20 cellular contexts compared by ENCODE assay signal in genomic region chr22:49538006-49538405, GRCh38.
A peak's percentile ranks its signal among the peaks of the same experiment; 100 is the strongest.
DNase-seq lines count a peak whose midpoint lies in the region; FAIRE-seq and TF ChIP-seq lines count a peak whose summit lies in the region.
"Had no signal": no experiment of that assay in that cellular context is flagged by ENCODE, and none has a peak within 500 bp of the region (broad histone marks: within the 10 kb centered on the region; RNA-seq: fewer than 3 reads in every experiment).

No MANE protein-coding gene starts in this region.

- no peaks in the 10 kb centered on the region for H3K36me3 Mint-ChIP-seq in H9 (ENCODE audit: insufficient read depth in 1 of 3, low read depth in 3 of 3)

- H2BK120ac ChIP-seq in H9 (ENCODE audit: low read depth, low read length, poor library complexity, severe bottlenecking) = no peak overlapping the region
- no peak overlapping the region for H2BK120ac ChIP-seq in H1 (replicated peaks; ENCODE audit: low read depth, low read length)

- H3T11ph ChIP-seq in H9 (ENCODE audit: low read length) = no peak overlapping the region

- DNase-seq in activated effector memory CD4-positive, alpha-beta T cell treated with anti-CD3 and anti-CD28 coated beads, Interleukin-2, amount 50 U/mL, for 16 hours = peak; percentile 17
- no peak for DNase-seq in activated effector memory CD4-positive, alpha-beta T cell treated with Interleukin-2 at 50 U/mL for 16 hours
- DNase-seq in H9 = peak; percentile 15
- DNase-seq in H1 (ENCODE audit: low read depth in 1 of 2, low spot score in 2 of 2) = no peak
- DNase-seq in tibial artery = peak; percentile 5 to 6
- DNase-seq in effector CD8-positive, alpha-beta T cell (lab: John Stamatoyannopoulos, UW) = no peak
- DNase-seq in prostate gland (ENCODE audit: low spot score) = no peak
- DNase-seq in vagina (ENCODE audit: extremely low spot score in 2 of 2) = no peak
- DNase-seq: 8988T; CD4-positive, alpha-beta memory T cell; DMS153; DMS79; GDM1; GOT3 had no signal

- H3K79me2 ChIP-seq in H9 (ENCODE audit: insufficient read depth, low read length) (no peaks in the 10 kb centered on the region), H1 (ENCODE audit: control insufficient read depth in 1 of 2, insufficient read depth in 2 of 2, low read length in 2 of 2) (no peaks in the 10 kb centered on the region)

- FAIRE-seq in H1 (lab: Jason Lieb, UNC) = no peak
- FAIRE-seq: GM12892, GM18507 had no signal

- CTCF ChIA-PET in H1 (lab: Charles Lee; ENCODE audit: partially characterized antibody) = interaction anchor here (1.6 kb wide), 1 partner anchor 12 kb away, joined by 5 read pairs; no protein-coding TSS in a partner anchor

- no peak overlapping the region for H4K5ac ChIP-seq in H9 (ENCODE audit: insufficient read length, low read depth, low read length)
- no peak overlapping the region for H4K5ac ChIP-seq in H1 (ENCODE audit: insufficient read length, low read depth, low read length)

- H3K9me3 ChIP-seq in H9 (ENCODE audit: control insufficient read depth, low read depth, low read length) (no peaks in the 10 kb centered on the region), H1 (ENCODE audit: insufficient read depth in 2 of 2, low read depth in 1 of 2, low read length in 1 of 2) (no peaks in the 10 kb centered on the region), tibial artery (no peaks in the 10 kb centered on the region), prostate gland (no peaks in the 10 kb centered on the region), vagina (no peaks in the 10 kb centered on the region)
- H3K9me3 ChIP-seq: BLaER1, HAP-1 had no signal

- H2BK12ac ChIP-seq in H9 (ENCODE audit: insufficient read length, low read depth, low read length) (no peak overlapping the region), H1 (ENCODE audit: low read depth, low read length) (peak overlapping the region; percentile 87; the same call in 1 of the 2 replicates)

- H2BK15ac ChIP-seq in H9 (ENCODE audit: low read depth, low read length) (no peak overlapping the region), H1 (ENCODE audit: low read length) (no peak overlapping the region)

- no peaks in the 10 kb centered on the region; the same call in 1 of the 2 replicates for H3K27me3 Mint-ChIP-seq in H9 (ENCODE audit: low read depth)
- H3K27me3 Mint-ChIP-seq: CD4-positive, alpha-beta memory T cell had no signal

- intact Hi-C loops in tibial artery (cut with DNase I; ENCODE audit: low total_unique reads) = no loop called here
- intact Hi-C loops in prostate gland (cut with DNase I) = no loop called here
- intact Hi-C loops in vagina (cut with DNase I) = no loop called here

- no peak for TF ChIP-seq EP300 in H1 (IDR thresholded peaks at IDR 0.05; ENCODE audit: borderline replicate concordance in 1 of 2, low read depth in 2 of 2, low read length in 2 of 2)

- H3K9ac ChIP-seq in H9 (ENCODE audit: extremely low read depth, insufficient read length, low read length) (no peak overlapping the region), H1 (replicated peaks in 1 of 4; ENCODE audit: extremely low read depth in 1 of 4, low read depth in 3 of 4, low read length in 3 of 4) (no peak overlapping the region)
- H3K9ac ChIP-seq: BLaER1 had no signal

- H3K4me2 ChIP-seq in H9 (ENCODE audit: insufficient read depth, insufficient read length, low read length) (no peak overlapping the region), H1 (ENCODE audit: insufficient read depth in 1 of 2, low read depth in 2 of 2, low read length in 2 of 2) (no peak overlapping the region)
- H3K4me2 ChIP-seq: BLaER1 had no signal

- H3K36me3 ChIP-seq in H1 (ENCODE audit: control insufficient read depth in 2 of 4, insufficient read depth in 4 of 4, low read length in 3 of 4) (no peaks in the 10 kb centered on the region), tibial artery (no peaks in the 10 kb centered on the region), prostate gland (no peaks in the 10 kb centered on the region), vagina (no peaks in the 10 kb centered on the region)
- H3K36me3 ChIP-seq: BLaER1, HAP-1 had no signal

- H3K4me1 ChIP-seq in H9 (ENCODE audit: insufficient read depth, low read length) = peaks cover 8% of the 10 kb centered on the region; the same call in 1 of the 2 replicates
- peaks cover 7 to 28% (median 13%) of the 10 kb centered on the region in 4 experiments for H3K4me1 ChIP-seq in H1 (replicated peaks in 1 of 4; ENCODE audit: control insufficient read depth in 3 of 4, insufficient read depth in 4 of 4, low read length in 3 of 4)
- no peaks in the 10 kb centered on the region for H3K4me1 ChIP-seq in tibial artery
- no peaks in the 10 kb centered on the region for H3K4me1 ChIP-seq in prostate gland (replicated peaks)
- H3K4me1 ChIP-seq in vagina = no peaks in the 10 kb centered on the region
- H3K4me1 ChIP-seq: HAP-1 had no signal

- H4K20me1 ChIP-seq in H9 (ENCODE audit: control insufficient read depth, insufficient read depth, insufficient read length) = no peaks in the 10 kb centered on the region
- no peaks in the 10 kb centered on the region for H4K20me1 ChIP-seq in H1 (replicated peaks in 1 of 2; ENCODE audit: control insufficient read depth in 1 of 2, insufficient read depth in 2 of 2, low read length in 2 of 2)

- peak overlapping the region; percentile 13 to 89 (median 65); a peak in 5 of 7 replicates for H3K27ac Mint-ChIP-seq in H9
- H3K27ac Mint-ChIP-seq: CD14-positive monocyte; CD4-positive, alpha-beta memory T cell had no signal

- H2AK5ac ChIP-seq in H9 (ENCODE audit: insufficient read length, low read length) (no peak overlapping the region), H1 (ENCODE audit: low read depth, low read length) (no peak overlapping the region)

- no peaks in the 10 kb centered on the region; the same call in 1 of the 2 replicates for H3K27me3 ChIP-seq in H9 (ENCODE audit: insufficient read depth, low read length)
- H3K27me3 ChIP-seq in H1 (replicated peaks in 1 of 4; ENCODE audit: control insufficient read depth in 3 of 4, extremely low read depth in 1 of 4, insufficient read depth in 3 of 4, low read length in 3 of 4) = no peaks in the 10 kb centered on the region
- H3K27me3 ChIP-seq in tibial artery = peaks cover 0 to 21% of the 10 kb centered on the region in 2 donors
- H3K27me3 ChIP-seq in prostate gland (replicated peaks; ENCODE audit: insufficient read depth) = no peaks in the 10 kb centered on the region
- H3K27me3 ChIP-seq in vagina = no peaks in the 10 kb centered on the region

- WGBS in H9 (ENCODE audit: extremely low coverage, insufficient read length, low lambda C conversion rate) = no CpG with 5 or more reads among the region's 6 CpGs
- WGBS in H1 (ENCODE audit: extremely low coverage in 1 of 2, insufficient coverage in 1 of 2, insufficient read length in 1 of 2, insufficient replicate concordance in 2 of 2, low coverage in 1 of 2, low lambda C conversion rate in 2 of 2, missing lambda C conversion rate in 1 of 2), 2 experiments = 83% methylated on average over 6 of the region's 6 CpGs; no CpG with 5 or more reads in 1 of the 2 experiments
- 85% methylated on average over 6 of the region's 6 CpGs for WGBS in prostate gland

- H3K18ac ChIP-seq in H9 (ENCODE audit: insufficient read length, low read depth, low read length) = no peak overlapping the region
- peak overlapping the region; percentile 89; the same call in 1 of the 2 replicates for H3K18ac ChIP-seq in H1 (ENCODE audit: extremely low read depth, low read length)

- peak overlapping the region in 1 of 2 experiments; percentile 24; a peak in 1 of 5 replicates for H3K4me3 Mint-ChIP-seq in H9
- H3K4me3 Mint-ChIP-seq: CD14-positive monocyte; CD4-positive, alpha-beta memory T cell had no signal

- no peak overlapping the region for H3K4me3 ChIP-seq in H1 (ENCODE audit: extremely low read depth in 1 of 4, insufficient read depth in 2 of 4, low read depth in 3 of 4, low read length in 4 of 4)
- no peak overlapping the region for H3K4me3 ChIP-seq in tibial artery
- H3K4me3 ChIP-seq in prostate gland = no peak overlapping the region
- H3K4me3 ChIP-seq in vagina = no peak overlapping the region
- H3K4me3 ChIP-seq: BLaER1, HAP-1 had no signal

- H2BK5ac ChIP-seq in H9 (ENCODE audit: insufficient read length, low read length) = no peak overlapping the region
- peak overlapping the region; percentile 66; the same call in 1 of the 2 replicates for H2BK5ac ChIP-seq in H1 (ENCODE audit: low read depth, low read length)

- no peak overlapping the region for H3K14ac ChIP-seq in H9 (ENCODE audit: insufficient read depth, low read length)
- H3K14ac ChIP-seq in H1 (ENCODE audit: insufficient read length) = no peak overlapping the region

- peak in 1 of 2 experiments; percentile 28; a peak in 1 of 4 replicates for TF ChIP-seq RAD21 in H1 (IDR thresholded peaks at IDR 0.05 in 1 of 2, conservative IDR thresholded peaks at IDR 0.05 in 1 of 2; ENCODE audit: low read depth in 2 of 2, low read length in 2 of 2)

- no peak overlapping the region for H2AFZ ChIP-seq in H9 (ENCODE audit: low read length)
- no peak overlapping the region for H2AFZ ChIP-seq in H1 (ENCODE audit: low read length)

- POLR2A ChIA-PET in H1 (lab: Charles Lee; ENCODE audit: partially characterized antibody) = interaction anchor here (1.7 to 2.0 kb wide), 2 partner anchors 19 to 22 kb away, joined by 5 to 6 read pairs; no protein-coding TSS in a partner anchor

- H3K56ac ChIP-seq in H9 (ENCODE audit: insufficient read length, low read depth, low read length) = no peak overlapping the region
- H3K56ac ChIP-seq in H1 (replicated peaks; ENCODE audit: insufficient read length, low read depth, low read length) = no peak overlapping the region

- no peaks in the 10 kb centered on the region for H3K9me3 Mint-ChIP-seq in H9
- H3K9me3 Mint-ChIP-seq: CD4-positive, alpha-beta memory T cell had no signal

- no peak overlapping the region for H4K91ac ChIP-seq in H9 (ENCODE audit: insufficient read length, low read depth, low read length)
- peak overlapping the region; percentile 51 for H4K91ac ChIP-seq in H1 (replicated peaks; ENCODE audit: insufficient read length, low read length)

- TF ChIP-seq CTCF in H9 (conservative IDR thresholded peaks at IDR 0.05) = no peak
- TF ChIP-seq CTCF in H1 (IDR thresholded peaks at IDR 0.05; ENCODE audit: control extremely low read depth in 1 of 3, insufficient read depth in 1 of 3, low read depth in 1 of 3, low read length in 3 of 3) = no peak
- no peak for TF ChIP-seq CTCF in tibial artery (IDR thresholded peaks at IDR 0.05)
- no peak for TF ChIP-seq CTCF in prostate gland (IDR thresholded peaks at IDR 0.05)
- no peak for TF ChIP-seq CTCF in vagina (IDR thresholded peaks at IDR 0.05)

- H4K8ac ChIP-seq in H9 (replicated peaks; ENCODE audit: insufficient read length, low read depth, low read length) (no peak overlapping the region), H1 (ENCODE audit: extremely low read depth, insufficient read depth, low read length) (no peak overlapping the region)

- H2BK20ac ChIP-seq in H9 (ENCODE audit: low read depth, low read length, poor library complexity, severe bottlenecking) = no peak overlapping the region
- no peak overlapping the region for H2BK20ac ChIP-seq in H1 (ENCODE audit: low read length)

- H3K4ac ChIP-seq in H9 (ENCODE audit: low read depth, low read length) (no peak overlapping the region), H1 (replicated peaks; ENCODE audit: insufficient read length, low read depth, low read length) (no peak overlapping the region)

- no peaks in the 10 kb centered on the region for H3K79me1 ChIP-seq in H9 (ENCODE audit: insufficient read depth, low read depth, low read length, poor library complexity, severe bottlenecking)
- H3K79me1 ChIP-seq in H1 (ENCODE audit: low read depth, low read length) = no peaks in the 10 kb centered on the region

- H3K4me1 Mint-ChIP-seq in H9 = peaks cover 55 to 63% of the 10 kb centered on the region in 2 experiments
- H3K4me1 Mint-ChIP-seq: CD14-positive monocyte had no signal

- H3K27ac ChIP-seq in H9 (ENCODE audit: insufficient read length, low read depth, low read length) (no peak overlapping the region), H1 (ENCODE audit: low read depth, low read length) (no peak overlapping the region), tibial artery (no peak overlapping the region), prostate gland (no peak overlapping the region), vagina (no peak overlapping the region)
- H3K27ac ChIP-seq: BLaER1, HL-60 had no signal

- peaks cover 3% of the 10 kb centered on the region for H3K23me2 ChIP-seq in H9 (ENCODE audit: insufficient read length, low read depth, low read length, poor library complexity, severe bottlenecking)
- no peaks in the 10 kb centered on the region for H3K23me2 ChIP-seq in H1 (ENCODE audit: low read depth, low read length)

- no peak for TF ChIP-seq POLR2A in H1 (IDR thresholded peaks at IDR 0.05; ENCODE audit: control extremely low read depth in 1 of 2, low read depth in 2 of 2, low read length in 2 of 2)
- TF ChIP-seq POLR2A in prostate gland (IDR thresholded peaks at IDR 0.05) = no peak
- TF ChIP-seq POLR2A in vagina (IDR thresholded peaks at IDR 0.05) = no peak

- H3K23ac ChIP-seq in H9 (ENCODE audit: insufficient read length, low read depth, low read length) (no peak overlapping the region), H1 (ENCODE audit: insufficient read length) (no peak overlapping the region)

Comparison
In these comparisons a context has a peak if more than half of its experiments do, and no peak if none do; other contexts are left out.
1. DNase-seq: peak in activated effector memory CD4-positive, alpha-beta T cell treated with anti-CD3 and anti-CD28 coated beads, Interleukin-2, amount 50 U/mL, for 16 hours (single experiment), H9 (single experiment) and tibial artery (2 of 2); none in activated effector memory CD4-positive, alpha-beta T cell treated with Interleukin-2 at 50 U/mL for 16 hours (single experiment), H1 (0 of 2), effector CD8-positive, alpha-beta T cell (single experiment), prostate gland (single experiment) and vagina (0 of 2).